2 cellular contexts compared by ENCODE assay signal in the genomic region with DNA sequence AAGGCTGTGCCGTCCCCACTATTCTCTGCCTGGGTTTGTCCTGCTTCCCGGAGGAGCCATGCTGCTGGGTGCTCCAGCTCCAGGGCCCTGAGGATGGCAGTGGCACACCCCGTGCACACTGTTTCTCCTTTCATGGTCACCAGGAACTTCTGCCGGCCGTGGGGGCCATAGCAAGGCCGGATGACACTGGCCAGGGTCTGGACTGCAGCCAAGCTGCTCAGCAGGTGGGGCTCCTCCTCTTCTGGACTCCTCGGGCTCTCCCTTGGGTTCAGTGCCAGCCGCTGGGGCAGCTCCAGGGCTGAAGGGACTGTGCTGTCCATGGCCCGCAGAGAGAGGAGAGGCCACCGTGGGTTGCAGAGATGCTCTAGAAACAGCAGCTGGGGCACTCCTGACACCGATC. TPM values are rescaled to one million over a fixed set of nuclear protein-coding genes. Genes with fewer than 3 reads are reported as not detected.
"Had no signal": no experiment of that assay in that cellular context is flagged by ENCODE, and none has a peak within 500 bp of the region (broad histone marks: within the 10 kb centered on the region; RNA-seq: fewer than 3 reads in every experiment).

No MANE protein-coding gene starts in this region.

RNA-seq across cellular contexts. Expression of a gene that starts 0.4 kb away (rescaled TPM):
- total RNA-seq: G401, GM12878 had no signal
- polyA plus RNA-seq: GM12878 had no signal
